ENCODE assay signal across 1 cellular context in genomic region chr7:106569500-106569929, GRCh38.
TF ChIP-seq lines count a peak whose summit lies in the region.

No MANE protein-coding gene starts in this region.

TF ChIP-seq in IMR-90, 13 proteins besides CTCF, POLR2A, EP300 and RAD21 (continued from another document):
- TF ChIP-seq, protein P1, sequence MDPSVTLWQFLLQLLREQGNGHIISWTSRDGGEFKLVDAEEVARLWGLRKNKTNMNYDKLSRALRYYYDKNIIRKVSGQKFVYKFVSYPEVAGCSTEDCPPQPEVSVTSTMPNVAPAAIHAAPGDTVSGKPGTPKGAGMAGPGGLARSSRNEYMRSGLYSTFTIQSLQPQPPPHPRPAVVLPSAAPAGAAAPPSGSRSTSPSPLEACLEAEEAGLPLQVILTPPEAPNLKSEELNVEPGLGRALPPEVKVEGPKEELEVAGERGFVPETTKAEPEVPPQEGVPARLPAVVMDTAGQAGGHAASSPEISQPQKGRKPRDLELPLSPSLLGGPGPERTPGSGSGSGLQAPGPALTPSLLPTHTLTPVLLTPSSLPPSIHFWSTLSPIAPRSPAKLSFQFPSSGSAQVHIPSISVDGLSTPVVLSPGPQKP (IDR thresholded peaks at IDR 0.05; ENCODE audit: borderline replicate concordance, low read depth, low read length), result no peak
- TF ChIP-seq CHD1 (IDR thresholded peaks at IDR 0.05; ENCODE audit: low read depth, low read length) (no peak), FOS (IDR thresholded peaks at IDR 0.05; ENCODE audit: low read depth, low read length) (no peak), CEBPB (IDR thresholded peaks at IDR 0.05; ENCODE audit: low read depth, low read length) (no peak), MXI1 (IDR thresholded peaks at IDR 0.05; ENCODE audit: borderline replicate concordance, low read depth, low read length) (no peak), RCOR1 (IDR thresholded peaks at IDR 0.05; ENCODE audit: insufficient replicate concordance, low read length) (no peak)
